ENCODE assay signal across 8 cellular contexts in genomic region chr12:68611094-68611818, GRCh38. TPM values are rescaled to one million over a fixed set of nuclear protein-coding genes. Genes with fewer than 3 reads are reported as not detected.
A peak's percentile ranks its signal among the peaks of the same experiment; 100 is the strongest.
DNase-seq lines count a peak whose midpoint lies in the region; ATAC-seq and TF ChIP-seq lines count a peak whose summit lies in the region.

No MANE protein-coding gene starts in this region.

- H3K4me1 Mint-ChIP-seq in activated CD4-positive, alpha-beta memory T cell treated with anti-CD3 and anti-CD28 coated beads, Interleukin-2, amount 10 ng/mL, durations not matched to agents 7 days and 5 days: peaks cover 42% of the 10 kb centered on the region

- H3K4me3 ChIP-seq in ectodermal cell (ENCODE audit: insufficient read depth, low read depth, low read length) (peak overlapping the region; percentile 60), lower leg skin (ENCODE audit: low read depth, poor library complexity, severe bottlenecking) (peak overlapping the region; percentile 85)

- DNase-seq in NCI-H2081 (lab: John Stamatoyannopoulos, UW) (peak; percentile 18 to 58), NCI-H2081 treated with DMSO at 0.1 percent for 48 hours (lab: John Stamatoyannopoulos, UW) (no peak), NCI-H2171 (lab: John Stamatoyannopoulos, UW) (peak; percentile 24), lower leg skin (ENCODE audit: low spot score in 2 of 2) (peak; percentile 77 to 94)
- peak; percentile 53 for DNase-seq in activated CD4-positive, alpha-beta memory T cell treated with anti-CD3 and anti-CD28 coated beads, Interleukin-2, amount 10 ng/mL, durations not matched to agents 7 days and 5 days
- peak; percentile 10 to 26 (median 22) for DNase-seq in stimulated activated CD4-positive, alpha-beta T cell treated with anti-CD3 and anti-CD28 coated beads, TNF-alpha, amount 100 ng/mL, for 4 hours (ENCODE audit: low read depth in 3 of 3)

- peaks cover 8% of the 10 kb centered on the region for H3K4me1 ChIP-seq in ectodermal cell (ENCODE audit: control insufficient read depth, insufficient read depth, low read length)

- peaks cover 43% of the 10 kb centered on the region for H3K36me3 Mint-ChIP-seq in activated CD4-positive, alpha-beta memory T cell treated with anti-CD3 and anti-CD28 coated beads, Interleukin-2, amount 10 ng/mL, durations not matched to agents 7 days and 5 days (ENCODE audit: low read depth)

- peak overlapping the region; percentile 85 for H3K27ac Mint-ChIP-seq in activated CD4-positive, alpha-beta memory T cell treated with anti-CD3 and anti-CD28 coated beads, Interleukin-2, amount 10 ng/mL, durations not matched to agents 7 days and 5 days

- TF ChIP-seq CTCF in lower leg skin (IDR thresholded peaks at IDR 0.05): no peak

- H3K9me3 Mint-ChIP-seq in activated CD4-positive, alpha-beta memory T cell treated with anti-CD3 and anti-CD28 coated beads, Interleukin-2, amount 10 ng/mL, durations not matched to agents 7 days and 5 days: no peaks in the 10 kb centered on the region

- CTCF ChIA-PET in activated CD4-positive, alpha-beta memory T cell treated with anti-CD3 and anti-CD28 coated beads, Interleukin-2, amount 10 ng/mL, durations not matched to agents 7 days and 5 days (lab: Charles Lee): interaction anchor here (1.1 to 3.2 kb wide), 7 partner anchors 13 to 252 kb away, joined by 3 to 15 read pairs (median 4); no protein-coding TSS in a partner anchor

- H3K27ac ChIP-seq in ectodermal cell (ENCODE audit: insufficient read depth, low read depth, low read length, poor library complexity, severe bottlenecking): peak overlapping the region; percentile 100

- H3K27me3 Mint-ChIP-seq in activated CD4-positive, alpha-beta memory T cell treated with anti-CD3 and anti-CD28 coated beads, Interleukin-2, amount 10 ng/mL, durations not matched to agents 7 days and 5 days: no peaks in the 10 kb centered on the region

- no peak for TF ChIP-seq POLR2A in lower leg skin (IDR thresholded peaks at IDR 0.05)

- POLR2A ChIA-PET in activated CD4-positive, alpha-beta memory T cell treated with anti-CD3 and anti-CD28 coated beads, Interleukin-2, amount 10 ng/mL, durations not matched to agents 7 days and 5 days (lab: Charles Lee): interaction anchor here (0.6 to 10.4 kb wide), 47 partner anchors 8 to 975 kb away, joined by 3 to 155 read pairs (median 6); partner anchors contain the start of genes MDM1, MDM2, NUP107 and SLC35E3

- ATAC-seq in HG02798 (IDR thresholded peaks at IDR 0.05; ENCODE audit: poor library complexity, unreplicated experiment): peak; percentile 36

- WGBS in ectodermal cell, 2 experiments: 0 to 1% methylated on average over 67 to 72 of the region's 72 CpGs
- WGBS in lower leg skin, 2 donors: 0% methylated on average over 13 to 18 of the region's 72 CpGs

- H3K36me3 ChIP-seq in ectodermal cell (ENCODE audit: control insufficient read depth, insufficient read depth, low read length): no peaks in the 10 kb centered on the region

- H3K27me3 ChIP-seq in ectodermal cell (ENCODE audit: control insufficient read depth, insufficient read depth, low read length, poor library complexity, severe bottlenecking): no peaks in the 10 kb centered on the region

- H3K4me3 Mint-ChIP-seq in activated CD4-positive, alpha-beta memory T cell treated with anti-CD3 and anti-CD28 coated beads, Interleukin-2, amount 10 ng/mL, durations not matched to agents 7 days and 5 days: peak overlapping the region; percentile 83

- H3K9me3 ChIP-seq in ectodermal cell (ENCODE audit: control insufficient read depth, low read length): no peaks in the 10 kb centered on the region

- intact Hi-C loops in lower leg skin (cut with DNase I; ENCODE audit: low total_unique reads): no loop called here

RNA-seq across cellular contexts. Expression of gene RAP1B, which starts 0.6 kb away (rescaled TPM):
- total RNA-seq in activated CD4-positive, alpha-beta memory T cell treated with anti-CD3 and anti-CD28 coated beads, Interleukin-2, amount 10 ng/mL, durations not matched to agents 7 days and 5 days: 100 to 1,000 TPM; 290 to 291 TPM
- polyA plus RNA-seq in ectodermal cell (2013, experiment 1 of 4): 168 TPM
- 162 TPM for polyA plus RNA-seq in ectodermal cell (2013, experiment 2 of 4)
- 146 TPM for polyA plus RNA-seq in ectodermal cell (2013, experiment 3 of 4)
- 161 TPM for polyA plus RNA-seq in ectodermal cell (2013, experiment 4 of 4)
- total RNA-seq in lower leg skin: 100 to 1,000 TPM in 3 of 4 donors, 10 to 100 TPM in 1; 96.1 to 183 (median 123) TPM
